Comparison of ENCODE assay signal across 19 cellular contexts in genomic region chr2:95311821-95312542, GRCh38. TPM values are rescaled to one million over a fixed set of nuclear protein-coding genes. Genes with fewer than 3 reads are reported as not detected.
DNase-seq lines count a peak whose midpoint lies in the region; ATAC-seq, FAIRE-seq and TF ChIP-seq lines count a peak whose summit lies in the region.
"Had no signal": no experiment of that assay in that cellular context is flagged by ENCODE, and none has a peak within 500 bp of the region (broad histone marks: within the 10 kb centered on the region; RNA-seq: fewer than 3 reads in every experiment).

No MANE protein-coding gene starts in this region.

- intact Hi-C loops in right cardiac atrium (cut with DNase I) = no loop called here
- intact Hi-C loops in dorsolateral prefrontal cortex (cut with DNase I) = no loop called here
- intact Hi-C loops in mucosa of descending colon (cut with DNase I, micrococcal nuclease) = loop anchor here in 1 of 2 donors (10.0 kb wide), 1 partner anchor 77 kb away; no protein-coding TSS in a partner anchor

- H3K4me1 ChIP-seq in right cardiac atrium (ENCODE audit: control insufficient read depth, insufficient read depth, low read length) (no peaks in the 10 kb centered on the region), right atrium auricular region (no peaks in the 10 kb centered on the region), mucosa of descending colon (ENCODE audit: low read depth) (no peaks in the 10 kb centered on the region)

- H3K27me3 ChIP-seq in right cardiac atrium (ENCODE audit: control insufficient read depth, insufficient read depth) = no peaks in the 10 kb centered on the region
- no peaks in the 10 kb centered on the region for H3K27me3 ChIP-seq in right atrium auricular region
- H3K27me3 ChIP-seq in dorsolateral prefrontal cortex = no peaks in the 10 kb centered on the region

- no peak overlapping the region for H3K27ac ChIP-seq in right cardiac atrium (ENCODE audit: low read length)
- no peak overlapping the region for H3K27ac ChIP-seq in right atrium auricular region
- peak overlapping the region in 58 of 59 donors; percentile 65 to 99 (median 93) for H3K27ac ChIP-seq in dorsolateral prefrontal cortex
- H3K27ac ChIP-seq: BLaER1 had no signal

- DNase-seq in right cardiac atrium (peak in 2 of 3 donors; percentile 21 to 23), right atrium auricular region (ENCODE audit: low spot score) (no peak), dorsolateral prefrontal cortex (peak in 1 of 10 donors; percentile 48), mucosa of descending colon (peak in 2 of 3 donors; percentile 18 to 43), urothelium cell line (ENCODE audit: low spot score) (no peak), D341Med (ENCODE audit: low spot score) (no peak)
- DNase-seq: 8988T; AML-193; CD4-positive, CD25-positive, alpha-beta regulatory T cell; DMS 273 treated with DMSO at 0.1 percent for 48 hours; GOT3; HCEC 1CT; HFFc6 had no signal

- 77% methylated on average over 25 of the region's 25 CpGs for WGBS in right cardiac atrium

- TF ChIP-seq CTCF in right atrium auricular region (IDR thresholded peaks at IDR 0.05) (no peak), dorsolateral prefrontal cortex (IDR thresholded peaks at IDR 0.05 in 54 of 56, conservative IDR thresholded peaks at IDR 0.05 in 2 of 56; ENCODE audit: low read depth in 1 of 56, partially characterized antibody in 56 of 56) (no peak), mucosa of descending colon (IDR thresholded peaks at IDR 0.05) (no peak)

- no peaks in the 10 kb centered on the region for H3K9me3 ChIP-seq in right cardiac atrium (ENCODE audit: control insufficient read depth, low read length)
- no peaks in the 10 kb centered on the region for H3K9me3 ChIP-seq in right atrium auricular region
- H3K9me3 ChIP-seq in mucosa of descending colon = no peaks in the 10 kb centered on the region
- H3K9me3 ChIP-seq: BLaER1 had no signal

- no peak for ATAC-seq in right cardiac atrium
- ATAC-seq in mucosa of descending colon = no peak
- ATAC-seq in GM21447 (IDR thresholded peaks at IDR 0.05; ENCODE audit: unreplicated experiment) = no peak
- ATAC-seq in HG02623 (IDR thresholded peaks at IDR 0.05; ENCODE audit: unreplicated experiment) = no peak
- ATAC-seq: GM12878, HepG2 had no signal

- H3K4me3 ChIP-seq in right cardiac atrium (ENCODE audit: low read length) = no peak overlapping the region
- no peak overlapping the region for H3K4me3 ChIP-seq in right atrium auricular region
- peak overlapping the region in 36 of 59 donors; percentile 6 to 46 (median 26) for H3K4me3 ChIP-seq in dorsolateral prefrontal cortex
- H3K4me3 ChIP-seq in mucosa of descending colon = no peak overlapping the region
- H3K4me3 ChIP-seq: BLaER1, GM12878 had no signal

- FAIRE-seq in urothelium cell line (lab: Jason Lieb, UNC) = no peak
- FAIRE-seq: GM12878, HepG2 had no signal

- H3K36me3 ChIP-seq in right atrium auricular region (no peaks in the 10 kb centered on the region), mucosa of descending colon (ENCODE audit: low read depth) (no peaks in the 10 kb centered on the region)
- H3K36me3 ChIP-seq: BLaER1 had no signal

RNA-seq across cellular contexts. Expression of gene KCNIP3, which starts 14.8 kb away (rescaled TPM):
- total RNA-seq in right cardiac atrium (1 to 10 TPM; 1.9 to 5.9 (median 2.9) TPM), right atrium auricular region (1 to 10 TPM; 4.0 to 5.9 TPM), dorsolateral prefrontal cortex (100 to 1,000 TPM in 1 of 120 experiments, 10 to 100 TPM in 119; 28.2 to 102 (median 60.5) TPM), mucosa of descending colon (10 to 100 TPM in 1 of 3 donors, 1 to 10 TPM in 2; 3.0 to 12.5 (median 4.1) TPM)
- 3.9 TPM for polyA plus RNA-seq in right cardiac atrium
- total RNA-seq: CD4-positive, CD25-positive, alpha-beta regulatory T cell; G401; GM12878; HepG2 had no signal
- polyA plus RNA-seq: CD4-positive, CD25-positive, alpha-beta regulatory T cell; GM12878; HepG2 had no signal

RNA-seq across cellular contexts. Expression of gene PROM2, which starts 37.7 kb away (rescaled TPM):
- total RNA-seq in right cardiac atrium (1 to 10 TPM in 3 of 4 donors, under 1 TPM in 1; 0.66 to 1.6 (median 1.3) TPM), right atrium auricular region (under 1 TPM; 0.11 to 0.35 TPM), dorsolateral prefrontal cortex (10 to 100 TPM in 36 of 120 experiments, 1 to 10 TPM in 84; 4.2 to 20.6 (median 8.8) TPM), mucosa of descending colon (10 to 100 TPM; 24.4 to 44.0 (median 35.8) TPM)
- 0.79 TPM for polyA plus RNA-seq in right cardiac atrium
- total RNA-seq: GM12878, HepG2 had no signal
- polyA plus RNA-seq: CD4-positive, CD25-positive, alpha-beta regulatory T cell; HepG2 had no signal

Comparison
In these comparisons a context has a peak if more than half of its experiments do, and no peak if none do; other contexts are left out.
1. DNase-seq: peak in right cardiac atrium (2 of 3) and mucosa of descending colon (2 of 3); none in right atrium auricular region (single experiment), urothelium cell line (single experiment) and D341Med (single experiment).
2. H3K27ac ChIP-seq: peak in dorsolateral prefrontal cortex (58 of 59); none in right cardiac atrium (single experiment) and right atrium auricular region (0 of 2).
3. H3K4me3 ChIP-seq: peak in dorsolateral prefrontal cortex (36 of 59); none in right cardiac atrium (single experiment), right atrium auricular region (0 of 2) and mucosa of descending colon (single experiment).